Comparison of ENCODE assay signal across 1 cellular context in the genomic region with DNA sequence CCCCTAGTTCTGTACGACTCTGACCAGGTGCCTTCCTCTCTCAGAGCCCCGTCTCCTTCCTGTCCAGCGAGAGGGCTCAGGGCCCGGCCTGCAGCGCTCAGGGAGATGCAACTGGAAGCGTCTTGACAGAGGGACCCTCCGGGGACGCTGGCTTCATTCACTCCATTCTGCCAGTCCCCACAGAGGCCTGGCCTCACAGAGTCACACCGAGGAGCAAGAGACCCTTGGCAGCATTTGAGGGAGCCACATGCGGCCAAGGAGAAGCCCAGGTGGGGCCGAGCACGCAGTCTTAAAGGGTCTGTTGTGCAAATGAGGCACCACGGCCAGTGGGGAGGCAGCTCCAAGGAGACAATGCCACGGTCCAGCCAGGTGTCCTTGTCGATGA.
TF ChIP-seq lines count a peak whose summit lies in the region.

No MANE protein-coding gene starts in this region.

TF ChIP-seq in WTC11, 78 proteins besides CTCF, POLR2A, EP300 and RAD21 (continued from another document):
- TF ChIP-seq PRDM15 (CRISPR knock-in tag; IDR thresholded peaks at IDR 0.05), result no peak
- TF ChIP-seq SOX15 (CRISPR knock-in tag; IDR thresholded peaks at IDR 0.05), result no peak
